Comparison of ENCODE assay signal across 17 cellular contexts in genomic region chr9:33239922-33240321, GRCh38. TPM values are rescaled to one million over a fixed set of nuclear protein-coding genes. Genes with fewer than 3 reads are reported as not detected.
DNase-seq lines count a peak whose midpoint lies in the region; FAIRE-seq and TF ChIP-seq lines count a peak whose summit lies in the region.
"Had no signal": no experiment of that assay in that cellular context is flagged by ENCODE, and none has a peak within 500 bp of the region (broad histone marks: within the 10 kb centered on the region; RNA-seq: fewer than 3 reads in every experiment).

Gene SPINK4 (plus strand): TSS chr9:33240167. CDS start chr9:33240209, 42 bp downstream.

- H3K4me2 ChIP-seq in endothelial cell of umbilical vein (ENCODE audit: insufficient read depth, low read length) = no peak within 1 kb of the TSS

- no peaks in the 10 kb centered on the region for H3K9me3 ChIP-seq in endothelial cell of umbilical vein (replicated peaks; ENCODE audit: control insufficient read depth, insufficient read depth, low read length)
- H3K9me3 ChIP-seq: SJSA1 had no signal

- no peak within 1 kb of the TSS for H3K27ac ChIP-seq in endothelial cell of umbilical vein (ENCODE audit: insufficient read depth, low read depth, low read length)
- H3K27ac ChIP-seq: dorsolateral prefrontal cortex, SJSA1 had no signal

- H3K27me3 ChIP-seq in endothelial cell of umbilical vein (ENCODE audit: control insufficient read depth in 2 of 2, insufficient read depth in 2 of 2, low read length in 2 of 2) = peaks cover 0 to 7% of the 10 kb centered on the region in 2 experiments
- H3K27me3 ChIP-seq: SJSA1 had no signal

- TF ChIP-seq POLR2A in endothelial cell of umbilical vein (IDR thresholded peaks at IDR 0.05; ENCODE audit: low read depth, low read length) = no peak

- peaks cover 22% of the 10 kb centered on the region for H3K27me3 Mint-ChIP-seq in neural crest cell (ENCODE audit: low read depth)

- dilution Hi-C loops in endothelial cell of umbilical vein (cut with MboI; ENCODE audit: extremely low pct_ligation_motif_present, low sequenced_read_pairs) = no loop called here

- no peak for FAIRE-seq in endothelial cell of umbilical vein (lab: Jason Lieb, UNC)

- H3K9me3 Mint-ChIP-seq in neural crest cell = no peaks in the 10 kb centered on the region
- H3K9me3 Mint-ChIP-seq: activated naive CD4-positive, alpha-beta T cell treated with anti-CD3 and anti-CD28 coated beads, Interleukin-2, amount 10 ng/mL, durations not matched to agents 7 days and 5 days had no signal

- no peak within 1 kb of the TSS for H3K4me3 Mint-ChIP-seq in neural crest cell
- H3K4me3 Mint-ChIP-seq: activated naive CD4-positive, alpha-beta T cell treated with anti-CD3 and anti-CD28 coated beads, Interleukin-2, amount 10 ng/mL, durations not matched to agents 7 days and 5 days; CD14-positive monocyte had no signal

- H3K36me3 Mint-ChIP-seq in neural crest cell (ENCODE audit: low read depth) = no peaks in the 10 kb centered on the region
- H3K36me3 Mint-ChIP-seq: activated naive CD4-positive, alpha-beta T cell treated with anti-CD3 and anti-CD28 coated beads, Interleukin-2, amount 10 ng/mL, durations not matched to agents 7 days and 5 days; CD14-positive monocyte had no signal

- no peaks in the 10 kb centered on the region for H4K20me1 ChIP-seq in endothelial cell of umbilical vein (replicated peaks; ENCODE audit: control insufficient read depth, extremely low read depth, insufficient read depth, low read length)

- no peaks in the 10 kb centered on the region for H3K9me1 ChIP-seq in endothelial cell of umbilical vein (replicated peaks; ENCODE audit: control insufficient read depth, extremely low read depth, insufficient read depth, low read length)

- BruUV-seq in endothelial cell of umbilical vein (replicated peaks; lab: Mats Ljungman, UMichigan) = no TSS peak

- peak; percentile 96 for DNase-seq in DMS 273 treated with DMSO at 0.1 percent for 48 hours (lab: John Stamatoyannopoulos, UW)
- peak; percentile 55 for DNase-seq in NCI-H524 treated with DMSO at 0.1 percent for 48 hours (lab: John Stamatoyannopoulos, UW)
- peak; percentile 23 for DNase-seq in endothelial cell of umbilical vein (ENCODE audit: low read depth, low spot score)
- DNase-seq in neural crest cell (ENCODE audit: low read depth, low spot score) = no peak
- DNase-seq in NK-92 treated with Interleukin-12 subunit alpha and Interleukin-12 subunit beta, amount 100 ng/mL, for 24 hours (lab: John Stamatoyannopoulos, UW) = no peak
- DNase-seq in COR-L47 (lab: John Stamatoyannopoulos, UW) = no peak
- DNase-seq in activated naive CD4-positive, alpha-beta T cell (lab: John Stamatoyannopoulos, UW) = no peak
- no peak for DNase-seq in NCI-H1105 treated with DMSO at 0.1 percent for 48 hours (lab: John Stamatoyannopoulos, UW)
- DNase-seq: activated CD4-positive, alpha-beta T cell treated with anti-CD3 and anti-CD28 coated beads for 4 hours; activated naive CD4-positive, alpha-beta T cell treated with anti-CD3 and anti-CD28 coated beads, Interleukin-2, amount 10 ng/mL, durations not matched to agents 7 days and 5 days; dorsolateral prefrontal cortex; HCEC 1CT; NCI-H446 had no signal

- no peak within 1 kb of the TSS for H3K4me3 ChIP-seq in endothelial cell of umbilical vein (replicated peaks in 1 of 3; ENCODE audit: insufficient read depth in 1 of 3, low read depth in 1 of 3, low read length in 3 of 3)
- H3K4me3 ChIP-seq: dorsolateral prefrontal cortex, SJSA1 had no signal

- H3K4me1 Mint-ChIP-seq in neural crest cell = no peaks in the 10 kb centered on the region

- no peaks in the 10 kb centered on the region for H3K79me2 ChIP-seq in endothelial cell of umbilical vein (ENCODE audit: control insufficient read depth, insufficient read depth, low read length)

- TF ChIP-seq CTCF in endothelial cell of umbilical vein (IDR thresholded peaks at IDR 0.05; ENCODE audit: extremely low read depth in 1 of 2, insufficient read depth in 1 of 2, low read depth in 1 of 2, low read length in 2 of 2) = no peak
- no peak for TF ChIP-seq CTCF in neural crest cell (conservative IDR thresholded peaks at IDR 0.05)

- no peak within 1 kb of the TSS for H2AFZ ChIP-seq in endothelial cell of umbilical vein (ENCODE audit: low read depth, low read length)

- intact Hi-C loops in endothelial cell of umbilical vein (cut with micrococcal nuclease) = no loop called here

- CTCF ChIA-PET in endothelial cell of umbilical vein (lab: Charles Lee) = interaction anchor here (1.0 to 2.0 kb wide), 4 partner anchors 14 to 78 kb away, joined by 3 to 7 read pairs (median 3); no protein-coding TSS in a partner anchor

- H3K4me1 ChIP-seq in endothelial cell of umbilical vein (ENCODE audit: control insufficient read depth, extremely low read depth, insufficient read depth, low read length) = no peaks in the 10 kb centered on the region
- H3K4me1 ChIP-seq: SJSA1 had no signal

- no peaks in the 10 kb centered on the region for H3K36me3 ChIP-seq in endothelial cell of umbilical vein (ENCODE audit: control insufficient read depth in 2 of 2, extremely low read depth in 1 of 2, insufficient read depth in 2 of 2, low read length in 2 of 2)
- H3K36me3 ChIP-seq: SJSA1 had no signal

- H3K9ac ChIP-seq in endothelial cell of umbilical vein (replicated peaks; ENCODE audit: extremely low read depth, insufficient read depth, low read length) = no peak within 1 kb of the TSS

- POLR2A ChIA-PET in endothelial cell of umbilical vein (lab: Charles Lee) = no interaction called here

- H3K27ac Mint-ChIP-seq in neural crest cell (ENCODE audit: unreplicated experiment) = peak within 1 kb of the TSS; percentile 91
- H3K27ac Mint-ChIP-seq: activated naive CD4-positive, alpha-beta T cell treated with anti-CD3 and anti-CD28 coated beads, Interleukin-2, amount 10 ng/mL, durations not matched to agents 7 days and 5 days had no signal

TF ChIP-seq in endothelial cell of umbilical vein, 7 proteins besides CTCF, POLR2A, EP300 and RAD21:
- TF ChIP-seq JUN (IDR thresholded peaks at IDR 0.05; ENCODE audit: borderline replicate concordance, insufficient read depth, insufficient read length, low read depth) = no peak

RNA-seq across cellular contexts. Expression of gene SPINK4, which starts in this region (rescaled TPM):
- not detected in 2 replicates for total RNA-seq in endothelial cell of umbilical vein
- polyA plus RNA-seq in endothelial cell of umbilical vein = not detected in 2 replicates
- not detected in 2 replicates for polyA plus RNA-seq in endothelial cell of umbilical vein (2011; cell fraction: cytosol; rRNA removed)
- polyA plus RNA-seq in endothelial cell of umbilical vein (2011; cell fraction: nucleus; rRNA removed) = not detected in 2 replicates
- polyA plus RNA-seq in endothelial cell of umbilical vein (2012) = not detected in 2 replicates
- polyA minus RNA-seq in endothelial cell of umbilical vein = not detected in 2 replicates
- polyA minus RNA-seq in endothelial cell of umbilical vein (2011; cell fraction: cytosol; rRNA and poly(A)+ RNA removed) = 56.2 TPM
- 3.5 TPM in 1 of 2 replicates, not detected in the other for polyA minus RNA-seq in endothelial cell of umbilical vein (2011; cell fraction: nucleus; rRNA and poly(A)+ RNA removed)
- total RNA-seq in neural crest cell = not detected in 2 replicates
- total RNA-seq: dorsolateral prefrontal cortex, lower leg skin, SJSA1, urinary bladder had no signal
- polyA plus RNA-seq: CD14-positive monocyte had no signal

Comparison
In these comparisons a context has a peak if more than half of its experiments do, and no peak if none do; other contexts are left out.
1. DNase-seq: peak in DMS 273 treated with DMSO at 0.1 percent for 48 hours (single experiment), NCI-H524 treated with DMSO at 0.1 percent for 48 hours (single experiment) and endothelial cell of umbilical vein (single experiment); none in neural crest cell (single experiment), NK-92 treated with Interleukin-12 subunit alpha and Interleukin-12 subunit beta, amount 100 ng/mL, for 24 hours (single experiment), COR-L47 (single experiment), activated naive CD4-positive, alpha-beta T cell (0 of 4) and NCI-H1105 treated with DMSO at 0.1 percent for 48 hours (single experiment).